2 cellular contexts compared by ENCODE assay signal in genomic region chr11:92969293-92969633, GRCh38.
TF ChIP-seq lines count a peak whose summit lies in the region.

No MANE protein-coding gene starts in this region.

TF ChIP-seq in SK-N-SH treated with all-trans-retinoic acid at 6 μM for 48 hours, 23 proteins besides CTCF, POLR2A, EP300 and RAD21 (continued from another document):
- TF ChIP-seq TSHZ2 (CRISPR knock-in tag; IDR thresholded peaks at IDR 0.05) (no peak), ISL1 (CRISPR knock-in tag; IDR thresholded peaks at IDR 0.05) (no peak), CREB5 (CRISPR knock-in tag; IDR thresholded peaks at IDR 0.05; ENCODE audit: low read depth) (no peak), OSR1 (CRISPR knock-in tag; IDR thresholded peaks at IDR 0.05) (no peak), POU6F1 (CRISPR knock-in tag; IDR thresholded peaks at IDR 0.05; ENCODE audit: borderline replicate concordance, low read depth) (no peak), ZC3H10 (CRISPR knock-in tag; IDR thresholded peaks at IDR 0.05) (no peak), SNAI2 (CRISPR knock-in tag; IDR thresholded peaks at IDR 0.05) (no peak), ZNF565 (CRISPR knock-in tag; conservative IDR thresholded peaks at IDR 0.05; ENCODE audit: low read depth) (no peak), ZFP30 (CRISPR knock-in tag; IDR thresholded peaks at IDR 0.05) (no peak), PPARA (CRISPR knock-in tag; IDR thresholded peaks at IDR 0.05; ENCODE audit: borderline replicate concordance) (no peak), CSDC2 (CRISPR knock-in tag; IDR thresholded peaks at IDR 0.05) (no peak), BACH2 (CRISPR knock-in tag; IDR thresholded peaks at IDR 0.05; ENCODE audit: borderline replicate concordance) (no peak), ZNF8 (CRISPR knock-in tag; IDR thresholded peaks at IDR 0.05) (no peak), RARB (CRISPR knock-in tag; IDR thresholded peaks at IDR 0.05) (no peak), ESRRG (CRISPR knock-in tag; IDR thresholded peaks at IDR 0.05) (no peak)

TF ChIP-seq in SK-N-SH, 30 proteins besides CTCF, POLR2A, EP300 and RAD21 (continued from another document):
- no peak for TF ChIP-seq GABPA (IDR thresholded peaks at IDR 0.05; ENCODE audit: low read depth)
- TF ChIP-seq REST (IDR thresholded peaks at IDR 0.05; ENCODE audit: low read depth, low read length): no peak
- TF ChIP-seq NRF1 (IDR thresholded peaks at IDR 0.05; ENCODE audit: low read depth, low read length): no peak
- TF ChIP-seq RXRA (IDR thresholded peaks at IDR 0.05; ENCODE audit: borderline replicate concordance, low read depth): no peak
- no peak for TF ChIP-seq USF1 (IDR thresholded peaks at IDR 0.05; ENCODE audit: borderline replicate concordance, low read depth)
